Comparison of ENCODE assay signal across 22 cellular contexts in genomic region chr7:22607180-22607579, GRCh38.
DNase-seq lines count a peak whose midpoint lies in the region; ATAC-seq and TF ChIP-seq lines count a peak whose summit lies in the region.
"Had no signal": no experiment of that assay in that cellular context is flagged by ENCODE, and none has a peak within 500 bp of the region (broad histone marks: within the 10 kb centered on the region; RNA-seq: fewer than 3 reads in every experiment).

No MANE protein-coding gene starts in this region.

- H3K36me3 ChIP-seq in gastroesophageal sphincter: no peaks in the 10 kb centered on the region
- H3K36me3 ChIP-seq: BLaER1 treated with 17β-estradiol and CSF1 and Interleukin-3, amounts not matched to agents 10 nM and 100 nM; colonic mucosa; thyroid gland had no signal

- TF ChIP-seq EP300 in gastroesophageal sphincter (IDR thresholded peaks at IDR 0.05): no peak

- ATAC-seq in gastroesophageal sphincter (peak; percentile 73), GM21717 (IDR thresholded peaks at IDR 0.05; ENCODE audit: unreplicated experiment) (no peak)
- ATAC-seq: activated CD8-positive, alpha-beta T cell treated with anti-CD3 and anti-CD28 coated beads, Interleukin-2, amount 10 ng/mL, durations not matched to agents 7 days and 5 days; stimulated activated naive CD8-positive, alpha-beta T cell treated with anti-CD3 and anti-CD28 coated beads, Interleukin-15, amount 100 ng/mL, for 72 hours had no signal

- peak; percentile 30 for DNase-seq in AG08395 (ENCODE audit: low spot score)
- DNase-seq in H4 (ENCODE audit: low spot score): peak; percentile 87
- DNase-seq in astrocyte of the spinal cord (ENCODE audit: low read depth, low spot score): peak; percentile 44
- no peak for DNase-seq in HuH-7.5 (ENCODE audit: low spot score)
- no peak for DNase-seq in COLO829 (ENCODE audit: low spot score)
- DNase-seq in NK-92 treated with Interleukin-12 subunit alpha and Interleukin-12 subunit beta, amount 100 ng/mL, for 24 hours (lab: John Stamatoyannopoulos, UW): no peak
- DNase-seq: activated CD8-positive, alpha-beta T cell treated with anti-CD3 and anti-CD28 coated beads, Interleukin-2, amount 10 ng/mL, durations not matched to agents 7 days and 5 days; activated gamma-delta T cell treated with Interleukin-2 at 50 U/mL for 16 hours; activated T-cell treated with anti-CD3 and anti-CD28 coated beads for 4 hours; colonic mucosa; head of caudate nucleus; MV-4-11; NCI-H1694 treated with DMSO at 0.1 percent for 48 hours; NCI-H526 treated with DMSO at 0.1 percent for 48 hours; stimulated activated naive CD8-positive, alpha-beta T cell treated with anti-CD3 and anti-CD28 coated beads, Interleukin-15, amount 100 ng/mL, for 72 hours; thyroid gland had no signal

- H3K4me3 ChIP-seq in astrocyte of the spinal cord (ENCODE audit: low read depth, low read length): no peak overlapping the region
- H3K4me3 ChIP-seq in gastroesophageal sphincter: no peak overlapping the region
- H3K4me3 ChIP-seq: BLaER1 treated with 17β-estradiol and CSF1 and Interleukin-3, amounts not matched to agents 10 nM and 100 nM; colonic mucosa; SK-N-MC; thyroid gland had no signal

- no peak overlapping the region for H3K27ac ChIP-seq in gastroesophageal sphincter
- H3K27ac ChIP-seq: colonic mucosa, KMS-11, RWPE1, SK-N-MC, thyroid gland had no signal

- no peaks in the 10 kb centered on the region for H3K9me3 ChIP-seq in gastroesophageal sphincter
- H3K9me3 ChIP-seq: BLaER1 treated with 17β-estradiol and CSF1 and Interleukin-3, amounts not matched to agents 10 nM and 100 nM; colonic mucosa; thyroid gland had no signal

- in situ Hi-C loops in astrocyte of the spinal cord (cut with HindIII; ENCODE audit: low sequenced_read_pairs): no loop called here

- 34 to 58% methylated on average over 5 of the region's 5 CpGs for WGBS in gastroesophageal sphincter (ENCODE audit: low coverage in 1 of 2), 2 donors

- peaks cover under 1 to 4% (median 4%) of the 10 kb centered on the region in 3 donors for H3K4me1 ChIP-seq in gastroesophageal sphincter
- H3K4me1 ChIP-seq: colonic mucosa, thyroid gland had no signal

- no peak for TF ChIP-seq CTCF in astrocyte of the spinal cord (IDR thresholded peaks at IDR 0.05; ENCODE audit: low read depth, low read length)
- TF ChIP-seq CTCF in gastroesophageal sphincter (IDR thresholded peaks at IDR 0.05): no peak

- TF ChIP-seq POLR2A in gastroesophageal sphincter (IDR thresholded peaks at IDR 0.05): no peak

- H3K27me3 ChIP-seq in gastroesophageal sphincter: no peaks in the 10 kb centered on the region
- H3K27me3 ChIP-seq: BLaER1 treated with 17β-estradiol and CSF1 and Interleukin-3, amounts not matched to agents 10 nM and 100 nM; colonic mucosa; thyroid gland had no signal

Comparison
In these comparisons a context has a peak if more than half of its experiments do, and no peak if none do; other contexts are left out.
1. DNase-seq: peak in AG08395 (single experiment), H4 (single experiment) and astrocyte of the spinal cord (single experiment); none in HuH-7.5 (single experiment), COLO829 (single experiment) and NK-92 treated with Interleukin-12 subunit alpha and Interleukin-12 subunit beta, amount 100 ng/mL, for 24 hours (single experiment).